12 cellular contexts compared by ENCODE assay signal in the genomic region with DNA sequence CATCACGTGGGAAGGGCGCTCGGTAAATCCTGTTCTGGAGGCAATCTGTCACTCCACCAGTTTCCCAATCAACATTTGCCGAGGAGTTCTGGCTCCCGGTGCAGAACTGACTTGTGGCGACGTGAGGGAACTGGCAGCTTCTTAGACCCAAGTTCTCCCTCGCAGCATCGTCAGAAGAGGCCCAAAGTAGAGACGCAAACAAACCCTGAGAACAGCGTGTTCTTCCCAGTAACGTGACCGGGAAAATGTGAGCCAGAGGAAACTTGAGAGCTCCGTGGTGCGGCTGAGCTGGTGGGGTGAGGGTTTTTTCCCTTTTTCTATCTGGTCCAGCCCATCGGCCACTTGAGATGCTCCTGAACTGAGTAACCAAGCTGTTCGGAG.
DNase-seq lines count a peak whose midpoint lies in the region; ATAC-seq, FAIRE-seq and TF ChIP-seq lines count a peak whose summit lies in the region.
"Had no signal": no experiment of that assay in that cellular context is flagged by ENCODE, and none has a peak within 500 bp of the region (broad histone marks: within the 10 kb centered on the region; RNA-seq: fewer than 3 reads in every experiment).

No MANE protein-coding gene starts in this region.

- POLR2A ChIA-PET in Panc1 (lab: Charles Lee) (interaction anchor here (0.5 to 1.0 kb wide), 2 partner anchors 16 to 1616 kb away, joined by 3 to 4 read pairs; no protein-coding TSS in a partner anchor), H1 (lab: Charles Lee; ENCODE audit: partially characterized antibody) (no interaction called here)

- TF ChIP-seq RAD21 in H1 (IDR thresholded peaks at IDR 0.05 in 1 of 2, conservative IDR thresholded peaks at IDR 0.05 in 1 of 2; ENCODE audit: low read depth in 2 of 2, low read length in 2 of 2) = no peak

- no peak overlapping the region for H3K9ac ChIP-seq in H1 (replicated peaks in 1 of 4; ENCODE audit: extremely low read depth in 1 of 4, low read depth in 3 of 4, low read length in 3 of 4)

- no peak overlapping the region for H3K4ac ChIP-seq in H1 (replicated peaks; ENCODE audit: insufficient read length, low read depth, low read length)

- no TSS peak for BruUV-seq in Panc1 (replicated peaks; lab: Mats Ljungman, UMichigan)

- WGBS in H1 (ENCODE audit: extremely low coverage in 1 of 2, insufficient coverage in 1 of 2, insufficient read length in 1 of 2, insufficient replicate concordance in 2 of 2, low coverage in 1 of 2, low lambda C conversion rate in 2 of 2, missing lambda C conversion rate in 1 of 2), 2 experiments = 93% methylated on average over 17 of the region's 17 CpGs; no CpG with 5 or more reads in 1 of the 2 experiments
- 39% methylated on average over 17 of the region's 17 CpGs for WGBS in suprapubic skin

- H3K23ac ChIP-seq in H1 (ENCODE audit: insufficient read length) = no peak overlapping the region

- CTCF ChIA-PET in Panc1 (lab: Charles Lee) (no interaction called here), H1 (lab: Charles Lee; ENCODE audit: partially characterized antibody) (interaction anchor here (0.6 to 3.1 kb wide), 8 partner anchors 11 to 476 kb away, joined by 3 to 12 read pairs (median 4); no protein-coding TSS in a partner anchor)

- no peak for TF ChIP-seq EP300 in H1 (IDR thresholded peaks at IDR 0.05; ENCODE audit: borderline replicate concordance in 1 of 2, low read depth in 2 of 2, low read length in 2 of 2)
- TF ChIP-seq EP300 in suprapubic skin (IDR thresholded peaks at IDR 0.05) = no peak

- peak overlapping the region; percentile 26; the same call in 1 of the 2 replicates for H2BK5ac ChIP-seq in H1 (ENCODE audit: low read depth, low read length)

- H3K79me1 ChIP-seq in H1 (ENCODE audit: low read depth, low read length) = no peaks in the 10 kb centered on the region

- no peak for FAIRE-seq in H1 (lab: Jason Lieb, UNC)

- no peak overlapping the region for H2BK20ac ChIP-seq in H1 (ENCODE audit: low read length)

- H2AK5ac ChIP-seq in H1 (ENCODE audit: low read depth, low read length) = no peak overlapping the region

- no peak overlapping the region for H4K8ac ChIP-seq in H1 (ENCODE audit: extremely low read depth, insufficient read depth, low read length)

- H3K9me3 ChIP-seq in Panc1 (ENCODE audit: control insufficient read depth, insufficient read depth, low read depth, low read length) (no peaks in the 10 kb centered on the region), H1 (ENCODE audit: insufficient read depth in 2 of 2, low read depth in 1 of 2, low read length in 1 of 2) (peaks cover 0 to 3% of the 10 kb centered on the region in 2 experiments; a peak in 2 of 4 replicates), suprapubic skin (no peaks in the 10 kb centered on the region)

- H2BK12ac ChIP-seq in H1 (ENCODE audit: low read depth, low read length) = no peak overlapping the region

- H3K79me2 ChIP-seq in H1 (ENCODE audit: control insufficient read depth in 1 of 2, insufficient read depth in 2 of 2, low read length in 2 of 2) = no peaks in the 10 kb centered on the region

- no peaks in the 10 kb centered on the region for H3K36me3 ChIP-seq in Panc1 (ENCODE audit: control insufficient read depth, insufficient read depth, low read length)
- no peaks in the 10 kb centered on the region for H3K36me3 ChIP-seq in H1 (ENCODE audit: control insufficient read depth in 2 of 4, insufficient read depth in 4 of 4, low read length in 3 of 4)
- no peaks in the 10 kb centered on the region for H3K36me3 ChIP-seq in suprapubic skin

- intact Hi-C loops in Panc1 (cut with micrococcal nuclease; ENCODE audit: unreplicated experiment) = no loop called here

- peak; percentile 43 for ATAC-seq in Panc1
- no peak for ATAC-seq in GM21526 (IDR thresholded peaks at IDR 0.05; ENCODE audit: low FRiP score, unreplicated experiment)

- no peak overlapping the region for H3K14ac ChIP-seq in H1 (ENCODE audit: insufficient read length)

- H4K91ac ChIP-seq in H1 (replicated peaks; ENCODE audit: insufficient read length, low read length) = no peak overlapping the region

- H2BK120ac ChIP-seq in H1 (replicated peaks; ENCODE audit: low read depth, low read length) = no peak overlapping the region

- no peak for TF ChIP-seq CTCF in Panc1 (IDR thresholded peaks at IDR 0.05)
- TF ChIP-seq CTCF in H1 (IDR thresholded peaks at IDR 0.05; ENCODE audit: control extremely low read depth in 1 of 3, insufficient read depth in 1 of 3, low read depth in 1 of 3, low read length in 3 of 3) = no peak
- no peak for TF ChIP-seq CTCF in suprapubic skin (IDR thresholded peaks at IDR 0.05)
- no peak for TF ChIP-seq CTCF in GM13977 (IDR thresholded peaks at IDR 0.05; ENCODE audit: extremely low read depth, insufficient read depth, missing control alignments)

- no peak overlapping the region for H4K5ac ChIP-seq in H1 (ENCODE audit: insufficient read length, low read depth, low read length)

- DNase-seq in Panc1 (ENCODE audit: low read depth, low spot score) (no peak), H1 (ENCODE audit: low read depth in 1 of 2, low spot score in 2 of 2) (no peak), middle frontal gyrus (ENCODE audit: extremely low spot score, low spot score) (peak; percentile 22), suprapubic skin (ENCODE audit: low spot score in 2 of 2) (no peak), GM13977 (ENCODE audit: low spot score) (no peak), ecto neural progenitor cell (ENCODE audit: low spot score) (no peak)
- DNase-seq in stimulated activated naive CD4-positive, alpha-beta T cell (lab: John Stamatoyannopoulos, UW) = no peak
- DNase-seq: activated CD4-positive, alpha-beta T cell treated with anti-CD3 and anti-CD28 coated beads, Interleukin-2, amount 10 ng/mL, durations not matched to agents 24 days and 14 days; activated naive CD4-positive, alpha-beta T cell treated with anti-CD3 and anti-CD28 coated beads, Interleukin-2, amount 50 U/mL, for 16 hours; NCI-H1092 treated with DMSO at 0.1 percent for 48 hours; stimulated activated CD4-positive, alpha-beta T cell treated with anti-CD3 and anti-CD28 coated beads, Interleukin-12 subunit alpha, Interleukin-12 subunit beta, amount 100 ng/mL, for 4 hours had no signal

- in situ Hi-C loops in Panc1 (cut with HindIII; ENCODE audit: low pct_unique_long_range_greater_than_20kb, low sequenced_read_pairs) = no loop called here
- in situ Hi-C loops in GM13977 (cut with MboI; ENCODE audit: low pct_unique_long_range_greater_than_20kb, low sequenced_read_pairs, unreplicated experiment) = no loop called here

- H3K56ac ChIP-seq in H1 (replicated peaks; ENCODE audit: insufficient read length, low read depth, low read length) = no peak overlapping the region

- no peaks in the 10 kb centered on the region for H3K23me2 ChIP-seq in H1 (ENCODE audit: low read depth, low read length)

- H3K27ac ChIP-seq in Panc1 (ENCODE audit: low read length) = peak overlapping the region; percentile 61; the same call in 1 of the 2 replicates
- no peak overlapping the region for H3K27ac ChIP-seq in H1 (ENCODE audit: low read depth, low read length)
- peak overlapping the region; percentile 91 for H3K27ac ChIP-seq in suprapubic skin

- H2AFZ ChIP-seq in H1 (ENCODE audit: low read length) = no peak overlapping the region

- peaks cover 14% of the 10 kb centered on the region for H3K4me1 ChIP-seq in Panc1 (ENCODE audit: control insufficient read depth, insufficient read depth, low read length)
- H3K4me1 ChIP-seq in H1 (replicated peaks in 1 of 4; ENCODE audit: control insufficient read depth in 3 of 4, insufficient read depth in 4 of 4, low read length in 3 of 4) = peaks cover 0 to 3% (median 1%) of the 10 kb centered on the region in 4 experiments; a peak in 1 of 7 replicates
- H3K4me1 ChIP-seq in suprapubic skin = peaks cover 38% of the 10 kb centered on the region

- H3K27me3 ChIP-seq in Panc1 (ENCODE audit: control insufficient read depth, insufficient read depth, low read length) (no peaks in the 10 kb centered on the region), H1 (replicated peaks in 1 of 4; ENCODE audit: control insufficient read depth in 3 of 4, extremely low read depth in 1 of 4, insufficient read depth in 3 of 4, low read length in 3 of 4) (no peaks in the 10 kb centered on the region), suprapubic skin (no peaks in the 10 kb centered on the region)

- no peak overlapping the region for H3K4me3 ChIP-seq in Panc1 (ENCODE audit: low read depth in 2 of 2, low read length in 2 of 2)
- no peak overlapping the region for H3K4me3 ChIP-seq in H1 (ENCODE audit: extremely low read depth in 1 of 4, insufficient read depth in 2 of 4, low read depth in 3 of 4, low read length in 4 of 4)
- peak overlapping the region; percentile 22 for H3K4me3 ChIP-seq in suprapubic skin

- H2BK15ac ChIP-seq in H1 (ENCODE audit: low read length) = 0 out of 2 replicates have a peak overlapping the region, but pooled peaks have one; percentile 20

- H3K4me2 ChIP-seq in H1 (ENCODE audit: insufficient read depth in 1 of 2, low read depth in 2 of 2, low read length in 2 of 2) = no peak overlapping the region

- no peaks in the 10 kb centered on the region for H4K20me1 ChIP-seq in H1 (replicated peaks in 1 of 2; ENCODE audit: control insufficient read depth in 1 of 2, insufficient read depth in 2 of 2, low read length in 2 of 2)

- no peak overlapping the region for H3K18ac ChIP-seq in H1 (ENCODE audit: extremely low read depth, low read length)

- TF ChIP-seq POLR2A in H1 (IDR thresholded peaks at IDR 0.05; ENCODE audit: control extremely low read depth in 1 of 2, low read depth in 2 of 2, low read length in 2 of 2) (no peak), suprapubic skin (IDR thresholded peaks at IDR 0.05) (no peak)

TF ChIP-seq in H1, 55 proteins besides CTCF, POLR2A, EP300 and RAD21 (continues in another document):
- no peak for TF ChIP-seq EZH2 (IDR thresholded peaks at IDR 0.05; ENCODE audit: low read depth, low read length, severe bottlenecking)
- no peak for TF ChIP-seq SIX5 (IDR thresholded peaks at IDR 0.05; ENCODE audit: low read depth, low read length)
- TF ChIP-seq EGR1 (IDR thresholded peaks at IDR 0.05; ENCODE audit: borderline replicate concordance, low read depth, low read length) = no peak
- TF ChIP-seq RXRA (IDR thresholded peaks at IDR 0.05; ENCODE audit: insufficient read depth, low read depth, low read length) = no peak
- no peak for TF ChIP-seq JUND (IDR thresholded peaks at IDR 0.05; ENCODE audit: low read length)
- TF ChIP-seq BCL11A (IDR thresholded peaks at IDR 0.05; ENCODE audit: low read depth in 2 of 2, low read length in 2 of 2) = no peak
- TF ChIP-seq MAFK (IDR thresholded peaks at IDR 0.05; ENCODE audit: low read depth, low read length) = no peak
- no peak for TF ChIP-seq CHD2 (IDR thresholded peaks at IDR 0.05; ENCODE audit: low read length)
- TF ChIP-seq TCF12 (IDR thresholded peaks at IDR 0.05; ENCODE audit: low read depth, low read length) = no peak
- no peak for TF ChIP-seq TEAD4 (IDR thresholded peaks at IDR 0.05; ENCODE audit: low read depth, low read length)
- no peak for TF ChIP-seq HDAC6 (IDR thresholded peaks at IDR 0.05; ENCODE audit: low read depth, low read length)
- TF ChIP-seq SIRT6 (IDR thresholded peaks at IDR 0.05; ENCODE audit: low read length) = no peak
- TF ChIP-seq RBBP5 (IDR thresholded peaks at IDR 0.05; ENCODE audit: borderline replicate concordance, low read depth, low read length) = no peak
- TF ChIP-seq POLR2AphosphoS5 (IDR thresholded peaks at IDR 0.05; ENCODE audit: low read depth, low read length) = no peak
